ENCODE assay signal across 8 cellular contexts in genomic region chr6:69866351-69867074, GRCh38. TPM values are rescaled to one million over a fixed set of nuclear protein-coding genes. Genes with fewer than 3 reads are reported as not detected.
A peak's percentile ranks its signal among the peaks of the same experiment; 100 is the strongest.
DNase-seq lines count a peak whose midpoint lies in the region; ATAC-seq, FAIRE-seq and TF ChIP-seq lines count a peak whose summit lies in the region.

Gene COL19A1, plus strand, starts transcription at chr6:69866556. Its CDS starts 13,012 bp downstream, at chr6:69879568.

- H3K27me3 ChIP-seq in BJ (ENCODE audit: control insufficient read depth, insufficient read depth, low read length) (peaks cover 14% of the 10 kb centered on the region), SK-N-SH (ENCODE audit: insufficient read depth) (no peaks in the 10 kb centered on the region), bronchial epithelial cell (ENCODE audit: control insufficient read depth, insufficient read depth, low read length) (peaks cover 21% of the 10 kb centered on the region)

- 20% methylated on average over 26 of the region's 26 CpGs for WGBS in SK-N-SH (ENCODE audit: low lambda C conversion rate)

- H3K9ac ChIP-seq in SK-N-SH: peak within 1 kb of the TSS; percentile 40; the same call in 1 of the 2 replicates

- no peak for TF ChIP-seq EP300 in SK-N-SH (IDR thresholded peaks at IDR 0.05; ENCODE audit: borderline replicate concordance in 1 of 2, low read depth in 1 of 2, low read length in 1 of 2)

- POLR2A ChIA-PET in BJ (lab: Charles Lee) (no interaction called here), SK-N-SH (lab: Yijun Ruan, JAX) (no interaction called here)

- H3K4me3 ChIP-seq in BJ (ENCODE audit: low read depth, low read length) (peak within 1 kb of the TSS; percentile 51), SK-N-SH (ENCODE audit: low read depth in 2 of 2, low read length in 1 of 2) (peak within 1 kb of the TSS; percentile 65 to 70), bronchial epithelial cell (ENCODE audit: low read depth, low read length) (peak within 1 kb of the TSS; percentile 38)

- peak within 1 kb of the TSS; percentile 22 to 30; a peak in 2 of 4 replicates for H3K27ac ChIP-seq in SK-N-SH (ENCODE audit: low read depth in 2 of 2, low read length in 1 of 2)

- TF ChIP-seq RAD21 in SK-N-SH (IDR thresholded peaks at IDR 0.05; ENCODE audit: low read length): no peak

- H3K4me2 ChIP-seq in SK-N-SH: peak within 1 kb of the TSS; percentile 86

- peaks cover 0 to 8% of the 10 kb centered on the region in 2 experiments; a peak in 3 of 4 replicates for H3K4me1 ChIP-seq in SK-N-SH (ENCODE audit: control insufficient read depth in 1 of 2, insufficient read depth in 2 of 2, low read depth in 1 of 2, low read length in 1 of 2)

- peak; percentile 42 for ATAC-seq in HG03139 (IDR thresholded peaks at IDR 0.05; ENCODE audit: unreplicated experiment)

- CTCF ChIA-PET in BJ (lab: Yijun Ruan, JAX) (interaction anchor here (0.5 to 0.6 kb wide), 2 partner anchors 22 to 57 kb away, joined by 3 to 4 read pairs; no protein-coding TSS in a partner anchor), SK-N-SH (lab: Yijun Ruan, JAX) (interaction anchor here (1.0 to 1.3 kb wide), 3 partner anchors 16 to 48 kb away, joined by 3 read pairs; no protein-coding TSS in a partner anchor)

- peak within 1 kb of the TSS; percentile 85 for H2AFZ ChIP-seq in SK-N-SH (ENCODE audit: low read depth)

- FAIRE-seq in bronchial epithelial cell (lab: Jason Lieb, UNC): no peak

- DNase-seq in BJ (ENCODE audit: low read depth) (no peak), SK-N-SH (peak; percentile 34), bronchial epithelial cell (ENCODE audit: low read depth) (no peak), left kidney (ENCODE audit: low read depth, low spot score) (peak; percentile 63), SKM-1 treated with dmso at 0.1 percent for 144 hours (lab: John Stamatoyannopoulos, UW; ENCODE audit: unreplicated experiment) (no peak)
- peak; percentile 10 for DNase-seq in stimulated activated CD8-positive, alpha-beta memory T cell treated with anti-CD3 and anti-CD28 coated beads, Interleukin-12 subunit alpha, Interleukin-12 subunit beta, amount 100 ng/mL, for 1 hour (ENCODE audit: low read depth)

- no peaks in the 10 kb centered on the region for H3K9me2 ChIP-seq in SK-N-SH

- no peaks in the 10 kb centered on the region; the same call in 1 of the 2 replicates for H3K79me2 ChIP-seq in SK-N-SH (ENCODE audit: insufficient read depth)

- peaks cover 7% of the 10 kb centered on the region for H3F3A ChIP-seq in SK-N-SH (replicated peaks; ENCODE audit: insufficient read depth)

- H4K20me1 ChIP-seq in SK-N-SH (ENCODE audit: insufficient read depth): no peaks in the 10 kb centered on the region

- H3K36me3 ChIP-seq in BJ (ENCODE audit: control insufficient read depth, insufficient read depth, low read length) (no peaks in the 10 kb centered on the region), SK-N-SH (replicated peaks in 1 of 2; ENCODE audit: control insufficient read depth in 1 of 2, insufficient read depth in 2 of 2, low read length in 1 of 2) (no peaks in the 10 kb centered on the region), bronchial epithelial cell (ENCODE audit: control insufficient read depth, insufficient read depth, low read length) (no peaks in the 10 kb centered on the region)

- TF ChIP-seq CTCF in BJ (IDR thresholded peaks at IDR 0.05; ENCODE audit: insufficient read depth, low read depth, low read length) (no peak), SK-N-SH (IDR thresholded peaks at IDR 0.05) (no peak), bronchial epithelial cell (IDR thresholded peaks at IDR 0.05; ENCODE audit: insufficient read depth, low read length, severe bottlenecking) (no peak)

- H3K9me3 ChIP-seq in SK-N-SH: no peaks in the 10 kb centered on the region

- TF ChIP-seq POLR2A in GM19099 (IDR thresholded peaks at IDR 0.05; ENCODE audit: extremely low read depth, insufficient read length, low read depth): peak; percentile 85

TF ChIP-seq in SK-N-SH, 30 proteins besides CTCF, POLR2A, EP300 and RAD21:
- TF ChIP-seq CHD2 (IDR thresholded peaks at IDR 0.05; ENCODE audit: low read length, partially characterized antibody) (no peak), TCF12 (IDR thresholded peaks at IDR 0.05) (no peak), FOXM1 (IDR thresholded peaks at IDR 0.05; ENCODE audit: low read depth) (no peak), MXI1 (IDR thresholded peaks at IDR 0.05; ENCODE audit: low read depth, low read length) (no peak), FOXJ3 (CRISPR knock-in tag; IDR thresholded peaks at IDR 0.05) (no peak)

RNA-seq across cellular contexts. Expression of gene COL19A1, which starts in this region (rescaled TPM):
- polyA plus RNA-seq in BJ (2011; rRNA removed) (0.11 TPM in 2 replicates), SK-N-SH (2012; rRNA removed) (0.10 and 0.15 TPM in 2 replicates)
- polyA minus RNA-seq in BJ (2011; rRNA and poly(A)+ RNA removed): 0.05 TPM in 2 replicates
- polyA plus RNA-seq in SK-N-SH (2012; cell fraction: cytosol; rRNA removed): 0.09 and 0.16 TPM in 2 replicates
- polyA plus RNA-seq in SK-N-SH (2012; cell fraction: nucleus; rRNA removed): 0.12 and 0.24 TPM in 2 replicates
- not detected in 2 replicates for total RNA-seq in bronchial epithelial cell

Comparison
In these comparisons a context has a peak if more than half of its experiments do, and no peak if none do; other contexts are left out.
1. Peak in DNase-seq, H3K4me3 ChIP-seq, H3K27ac ChIP-seq, H3K9ac ChIP-seq and H3K4me2 ChIP-seq in SK-N-SH; RNA of the gene not detected or under 1 TPM.
2. DNase-seq: peak in left kidney (single experiment) and stimulated activated CD8-positive, alpha-beta memory T cell treated with anti-CD3 and anti-CD28 coated beads, Interleukin-12 subunit alpha, Interleukin-12 subunit beta, amount 100 ng/mL, for 1 hour (single experiment); none in BJ (single experiment), bronchial epithelial cell (single experiment) and SKM-1 treated with dmso at 0.1 percent for 144 hours (single experiment).
3. Peak in every context shown above with its lines, with median percentiles within 50 percentile points of each other: H3K4me3 ChIP-seq.